8 cellular contexts compared by ENCODE assay signal in the genomic region with DNA sequence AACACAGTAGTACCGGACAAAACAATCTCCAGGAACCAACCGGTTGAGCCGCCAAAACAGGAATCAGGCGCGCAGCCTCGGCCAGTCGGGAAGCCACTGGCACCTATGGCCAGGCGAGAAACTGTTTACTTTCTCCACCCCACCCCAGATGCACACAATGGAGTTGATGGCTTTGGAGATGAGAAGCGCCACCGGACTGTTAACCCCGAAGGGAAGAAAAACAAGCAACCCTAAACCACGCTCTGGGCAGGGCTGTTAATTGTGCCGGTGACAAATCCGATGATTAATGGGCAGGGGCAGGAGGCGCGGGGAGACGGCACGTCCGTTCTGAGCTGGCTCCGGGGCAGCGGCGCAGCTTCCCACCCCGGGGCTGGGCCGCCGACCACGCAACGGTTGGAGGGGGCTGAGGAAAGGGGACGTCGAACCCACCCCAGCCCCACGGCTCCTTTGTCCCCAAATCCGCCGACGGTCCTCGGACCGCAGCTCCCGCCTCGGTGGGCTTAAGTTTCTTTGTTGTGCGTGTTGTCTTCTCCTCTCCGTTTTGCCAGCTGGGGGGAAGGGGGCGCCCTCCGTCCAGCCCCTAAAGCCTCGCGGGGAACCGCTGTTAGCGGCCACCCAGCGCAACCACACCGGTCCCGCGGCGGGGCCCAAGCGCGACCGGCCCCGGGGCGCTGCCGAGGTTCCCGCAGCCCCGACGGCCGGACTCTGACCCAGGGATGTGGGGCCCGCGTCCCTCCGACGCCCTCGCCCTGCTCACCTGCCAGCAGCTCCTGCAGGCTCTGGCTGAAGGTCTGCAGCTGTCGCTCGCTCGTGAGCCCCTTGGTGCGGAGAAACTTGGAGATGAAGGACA. TPM values are rescaled to one million over a fixed set of nuclear protein-coding genes. Genes with fewer than 3 reads are reported as not detected.
DNase-seq lines count a peak whose midpoint lies in the region; TF ChIP-seq lines count a peak whose summit lies in the region.

No MANE protein-coding gene starts in this region.

- H3K36me3 ChIP-seq in ovary (no peaks in the 10 kb centered on the region), thyroid gland (no peaks in the 10 kb centered on the region)

- TF ChIP-seq CTCF in GM12864 (IDR thresholded peaks at IDR 0.05; ENCODE audit: low read depth, low read length, missing control alignments), result no peak
- TF ChIP-seq CTCF in glutamatergic neuron (IDR thresholded peaks at IDR 0.05; ENCODE audit: partially characterized antibody, unreplicated experiment), result no peak
- no peak for TF ChIP-seq CTCF in ovary (IDR thresholded peaks at IDR 0.05)
- no peak for TF ChIP-seq CTCF in thyroid gland (IDR thresholded peaks at IDR 0.05)

- no peaks in the 10 kb centered on the region for H3K36me3 Mint-ChIP-seq in glutamatergic neuron (ENCODE audit: unreplicated experiment)

- H3K4me1 Mint-ChIP-seq in glutamatergic neuron (ENCODE audit: low read depth, unreplicated experiment), result peaks cover 14% of the 10 kb centered on the region

- H3K4me1 ChIP-seq in ovary (ENCODE audit: insufficient read depth) (no peaks in the 10 kb centered on the region), thyroid gland (peaks cover 18 to 21% of the 10 kb centered on the region in 2 donors)

- TF ChIP-seq EP300 in ovary (IDR thresholded peaks at IDR 0.05), result no peak

- 0 to 1% (median 0%) methylated on average over 64 to 69 of the region's 69 CpGs for WGBS in ovary, 3 donors
- 0% methylated on average over 36 of the region's 69 CpGs for WGBS in thyroid gland, 2 donors

- H3K27me3 ChIP-seq in ovary (no peaks in the 10 kb centered on the region), thyroid gland (no peaks in the 10 kb centered on the region)

- DNase-seq in GM12864 (ENCODE audit: low read depth) (no peak), HK-2 (ENCODE audit: unreplicated experiment) (peak; percentile 73), RPMI7951 (ENCODE audit: low read depth) (peak; percentile 77), glutamatergic neuron (peak; percentile 44), ovary (peak; percentile 48 to 72 (median 61)), thyroid gland (peak; percentile 47)
- peak; percentile 42 for DNase-seq in activated gamma-delta T cell treated with anti-CD3 and anti-CD28 coated beads, Interleukin-2, amount 50 U/mL, for 16 hours (ENCODE audit: low read depth)
- DNase-seq in effector CD8-positive, alpha-beta T cell (lab: John Stamatoyannopoulos, UW), result no peak

- H3K9me3 Mint-ChIP-seq in glutamatergic neuron (ENCODE audit: unreplicated experiment), result peaks cover 24% of the 10 kb centered on the region

- TF ChIP-seq POLR2A in ovary (IDR thresholded peaks at IDR 0.05), result no peak
- peak in 1 of 2 donors; percentile 23 for TF ChIP-seq POLR2A in thyroid gland (IDR thresholded peaks at IDR 0.05)

- peak overlapping the region; percentile 96 for H3K4me3 Mint-ChIP-seq in glutamatergic neuron (ENCODE audit: unreplicated experiment)

- peaks cover 15% of the 10 kb centered on the region for H3K27me3 Mint-ChIP-seq in glutamatergic neuron (ENCODE audit: unreplicated experiment)

- H3K27ac ChIP-seq in ovary (peak overlapping the region; percentile 96 to 99), thyroid gland (peak overlapping the region; percentile 97 to 100 (median 98))

- H3K4me3 ChIP-seq in GM12864 (ENCODE audit: low read depth, low read length) (peak overlapping the region; percentile 99), ovary (peak overlapping the region; percentile 100), thyroid gland (replicated peaks in 1 of 3) (peak overlapping the region; percentile 66 to 91 (median 83))

- intact Hi-C loops in ovary (cut with DNase I) (loop anchor here in 3 of 4 donors (1.0 to 10.0 kb wide), 7 partner anchors 100 to 763 kb away; no protein-coding TSS in a partner anchor), thyroid gland (cut with DNase I) (loop anchor here (10.0 kb wide), 2 partner anchors 330 to 500 kb away; no protein-coding TSS in a partner anchor)

- no peaks in the 10 kb centered on the region for H3K9me3 ChIP-seq in ovary
- H3K9me3 ChIP-seq in thyroid gland, result no peaks in the 10 kb centered on the region

- H3K27ac Mint-ChIP-seq in glutamatergic neuron (ENCODE audit: unreplicated experiment), result peak overlapping the region; percentile 100

RNA-seq across cellular contexts. Expression of a gene that starts 0.8 kb away (rescaled TPM):
- total RNA-seq in RPMI7951 (2014; rRNA removed; shearing (Covaris generic)), result 5.1 and 7.3 TPM in 2 replicates
- total RNA-seq in glutamatergic neuron (ENCODE audit: unreplicated experiment) (72.2 TPM), ovary (100 to 1,000 TPM in 2 of 7 donors, 10 to 100 TPM in 5; 63.6 to 145 (median 86.1) TPM), thyroid gland (10 to 100 TPM; 21.9 to 28.1 (median 24.3) TPM)
- polyA plus RNA-seq in ovary, result 10 to 100 TPM; 55.8 to 94.2 TPM

Comparison
In these comparisons a context has a peak if more than half of its experiments do, and no peak if none do; other contexts are left out.
1. DNase-seq: peak in HK-2 (single experiment), RPMI7951 (single experiment), activated gamma-delta T cell treated with anti-CD3 and anti-CD28 coated beads, Interleukin-2, amount 50 U/mL, for 16 hours (single experiment), glutamatergic neuron (single experiment), ovary (5 of 5) and thyroid gland (2 of 2); none in GM12864 (single experiment) and effector CD8-positive, alpha-beta T cell (single experiment).
2. Peak in every context shown above with its lines, with median percentiles within 50 percentile points of each other: H3K4me3 ChIP-seq.